8 cellular contexts compared by ENCODE assay signal in the genomic region with DNA sequence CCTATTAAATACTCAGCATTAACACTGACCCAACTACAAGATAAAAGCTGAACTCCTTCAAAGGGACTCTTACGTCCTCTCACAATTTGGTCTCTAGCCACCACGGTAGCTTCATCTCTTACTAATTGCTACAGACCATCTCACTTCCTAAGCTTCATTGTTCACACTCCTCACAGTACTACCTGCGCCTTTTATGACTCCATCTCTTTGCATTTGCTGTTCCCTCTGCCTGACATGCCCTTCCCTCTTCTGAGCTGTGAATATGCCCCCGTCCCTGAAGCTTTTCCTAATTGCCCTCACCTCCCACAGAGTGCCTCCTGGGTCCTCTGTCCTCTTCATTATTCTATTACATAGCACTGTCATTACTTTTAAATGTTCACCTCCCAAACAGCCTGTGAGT. TPM values are rescaled to one million over a fixed set of nuclear protein-coding genes. Genes with fewer than 3 reads are reported as not detected.
DNase-seq lines count a peak whose midpoint lies in the region; ATAC-seq, FAIRE-seq and TF ChIP-seq lines count a peak whose summit lies in the region.

No MANE protein-coding gene starts in this region.

- dilution Hi-C loops in mammary epithelial cell (cut with HindIII; ENCODE audit: low sequenced_read_pairs): no loop called here

- H3K4me3 ChIP-seq in HUES6 (ENCODE audit: low read depth, low read length) (peak overlapping the region; percentile 7; the same call in 1 of the 2 replicates), mammary epithelial cell (replicated peaks in 1 of 3; ENCODE audit: insufficient read depth in 1 of 3, low read depth in 2 of 3, low read length in 3 of 3) (peak overlapping the region; percentile 5 to 62 (median 13)), kidney (ENCODE audit: low read length in 2 of 2) (no peak overlapping the region)

- H3K27me3 ChIP-seq in HUES6 (ENCODE audit: control insufficient read depth, insufficient read depth, low read length) (no peaks in the 10 kb centered on the region), mammary epithelial cell (ENCODE audit: insufficient read depth, low read length) (no peaks in the 10 kb centered on the region)

- H3K4me1 Mint-ChIP-seq in CD14-positive monocyte (peaks cover 36% of the 10 kb centered on the region), natural killer cell (peaks cover 40 to 43% of the 10 kb centered on the region in 2 donors)

- CTCF ChIA-PET in mammary epithelial cell (lab: Charles Lee; ENCODE audit: low non-redundant PET): no interaction called here

- in situ Hi-C loops in mammary epithelial cell (cut with MboI; ENCODE audit: low sequenced_read_pairs in 2 of 2): no loop called here

- ATAC-seq in natural killer cell: no peak
- no peak for ATAC-seq in GM21528 (IDR thresholded peaks at IDR 0.05; ENCODE audit: low FRiP score, unreplicated experiment)

- H3K9me3 ChIP-seq in HUES6 (ENCODE audit: control insufficient read depth, insufficient read depth, low read depth, low read length) (no peaks in the 10 kb centered on the region), mammary epithelial cell (replicated peaks; ENCODE audit: insufficient read depth, low read length) (no peaks in the 10 kb centered on the region), kidney (ENCODE audit: control insufficient read depth in 1 of 2, low read length in 2 of 2) (no peaks in the 10 kb centered on the region)

- H3K27me3 Mint-ChIP-seq in CD14-positive monocyte (ENCODE audit: low read depth in 3 of 3): peaks cover 0 to 3% (median 1%) of the 10 kb centered on the region in 3 donors
- no peaks in the 10 kb centered on the region for H3K27me3 Mint-ChIP-seq in natural killer cell (ENCODE audit: low read depth in 2 of 2)

- H3K27ac Mint-ChIP-seq in CD14-positive monocyte (peak overlapping the region; percentile 47 to 99 (median 92)), natural killer cell (peak overlapping the region; percentile 90)

- H3K9me3 Mint-ChIP-seq in CD14-positive monocyte: peaks cover 0 to 2% (median 0%) of the 10 kb centered on the region in 7 donors
- no peaks in the 10 kb centered on the region for H3K9me3 Mint-ChIP-seq in natural killer cell

- no peak for FAIRE-seq in kidney (lab: Jason Lieb, UNC)

- intact Hi-C loops in CD14-positive monocyte (cut with micrococcal nuclease): loop anchor here (5.0 kb wide), 2 partner anchors 46 to 779 kb away; a partner anchor contains a TSS
- intact Hi-C loops in mammary epithelial cell (cut with micrococcal nuclease): loop anchor here (5.0 kb wide), 2 partner anchors 59 to 139 kb away; no protein-coding TSS in a partner anchor
- intact Hi-C loops in natural killer cell (cut with micrococcal nuclease): loop anchor here (5.0 kb wide), 5 partner anchors 334 to 779 kb away; a partner anchor contains a TSS
- intact Hi-C loops in kidney (cut with DNase I): no loop called here

- H2AFZ ChIP-seq in mammary epithelial cell (ENCODE audit: low read depth, low read length): no peak overlapping the region

- TF ChIP-seq CTCF in CD14-positive monocyte (IDR thresholded peaks at IDR 0.05): no peak
- TF ChIP-seq CTCF in mammary epithelial cell (conservative IDR thresholded peaks at IDR 0.05 in 1 of 2, IDR thresholded peaks at IDR 0.05 in 1 of 2; ENCODE audit: extremely low read depth in 1 of 2, insufficient read depth in 1 of 2, low read depth in 1 of 2, low read length in 2 of 2): no peak
- TF ChIP-seq CTCF in natural killer cell (IDR thresholded peaks at IDR 0.05): no peak
- no peak for TF ChIP-seq CTCF in kidney (IDR thresholded peaks at IDR 0.05; ENCODE audit: borderline replicate concordance, extremely low read depth, insufficient read depth)

- DNase-seq in CD14-positive monocyte (ENCODE audit: low spot score) (no peak), mammary epithelial cell (no peak), natural killer cell (no peak), epidermal melanocyte (ENCODE audit: insufficient read length, low spot score) (no peak), kidney (no peak), DMS79 treated with DMSO at 0.1 percent for 48 hours (lab: John Stamatoyannopoulos, UW) (no peak)

- peaks cover 66% of the 10 kb centered on the region for H3K79me2 ChIP-seq in mammary epithelial cell (ENCODE audit: insufficient read depth, low read length)

- H3K4me1 ChIP-seq in HUES6 (ENCODE audit: control insufficient read depth, insufficient read depth, low read length): peaks cover 24% of the 10 kb centered on the region
- peaks cover 17% of the 10 kb centered on the region for H3K4me1 ChIP-seq in mammary epithelial cell (ENCODE audit: insufficient read depth, low read length)
- H3K4me1 ChIP-seq in kidney (ENCODE audit: control insufficient read depth in 1 of 2, insufficient read depth in 1 of 2, low read depth in 1 of 2, low read length in 2 of 2): peaks cover 0 to 9% of the 10 kb centered on the region in 2 donors

- H4K20me1 ChIP-seq in mammary epithelial cell (ENCODE audit: insufficient read depth, low read length): no peaks in the 10 kb centered on the region

- H3K4me3 Mint-ChIP-seq in CD14-positive monocyte (no peak overlapping the region), natural killer cell (peak overlapping the region; percentile 4)

- H3K36me3 Mint-ChIP-seq in CD14-positive monocyte (peaks cover 10 to 16% of the 10 kb centered on the region in 2 donors), natural killer cell (no peaks in the 10 kb centered on the region)

- H3K4me2 ChIP-seq in mammary epithelial cell (ENCODE audit: insufficient read depth, low read depth, low read length): peak overlapping the region; percentile 83

- H3K36me3 ChIP-seq in HUES6 (ENCODE audit: control insufficient read depth, insufficient read depth, low read length) (no peaks in the 10 kb centered on the region), mammary epithelial cell (ENCODE audit: insufficient read depth, low read length) (no peaks in the 10 kb centered on the region), kidney (ENCODE audit: control insufficient read depth in 1 of 2, insufficient read depth in 2 of 2, low read length in 2 of 2) (no peaks in the 10 kb centered on the region)

- no peak overlapping the region for H3K9ac ChIP-seq in HUES6 (ENCODE audit: low read length)
- H3K9ac ChIP-seq in mammary epithelial cell (ENCODE audit: insufficient read depth, low read length): peak overlapping the region; percentile 85
- H3K9ac ChIP-seq in kidney (ENCODE audit: low read length in 2 of 2): no peak overlapping the region

- no peak overlapping the region for H3K27ac ChIP-seq in HUES6 (ENCODE audit: low read depth, low read length)
- peak overlapping the region; percentile 97 for H3K27ac ChIP-seq in mammary epithelial cell (ENCODE audit: insufficient read depth, low read depth, low read length)
- H3K27ac ChIP-seq in kidney (ENCODE audit: low read depth in 2 of 2, low read length in 2 of 2): no peak overlapping the region

- BruUV-seq in mammary epithelial cell (replicated peaks; lab: Mats Ljungman, UMichigan): no TSS peak

- WGBS in mammary epithelial cell (ENCODE audit: low coverage, missing lambda C conversion rate): 66% methylated on average over 4 of the region's 4 CpGs

RNA-seq across cellular contexts. Expression of a gene that starts 2.5 kb away (rescaled TPM):
- polyA plus RNA-seq in CD14-positive monocyte (10 to 100 TPM in 1 of 2 donors, 1 to 10 TPM in 1; 3.6 to 10.7 TPM), mammary epithelial cell (5.8 TPM), kidney (ENCODE audit: insufficient read depth, low read depth, low replicate concordance) (2.5 TPM)
- total RNA-seq in mammary epithelial cell (10 to 100 TPM; 17.2 to 45.2 TPM), natural killer cell (10 to 100 TPM; 15.0 to 20.0 (median 15.0) TPM), kidney (30.2 TPM)
- polyA minus RNA-seq in mammary epithelial cell: 43.6 TPM

Comparison
In these comparisons a context has a peak if more than half of its experiments do, and no peak if none do; other contexts are left out.
1. H3K4me3 ChIP-seq: peak in HUES6 (single experiment) and mammary epithelial cell (3 of 3); none in kidney (0 of 2).